In genomic region chr7:55951637-55952351, GRCh38 we compare ENCODE assay signal across 1 cellular context.
A peak's percentile ranks its signal among the peaks of the same experiment; 100 is the strongest.
TF ChIP-seq lines count a peak whose summit lies in the region.

Gene MRPS17, plus strand, starts transcription at chr7:55951877. Its CDS starts 1,319 bp downstream, at chr7:55953196.

TF ChIP-seq in K562, 482 proteins besides CTCF, POLR2A, EP300 and RAD21 (continued from another document and continues in another):
- no peak for TF ChIP-seq ZBTB40 (IDR thresholded peaks at IDR 0.05)
- TF ChIP-seq ZBTB40 (CRISPR knock-in tag; IDR thresholded peaks at IDR 0.05) = no peak
- TF ChIP-seq TBP (optimal IDR thresholded peaks at IDR 0.05; ENCODE audit: low read depth, low read length) = peak; percentile 78
- peak; percentile 96 for TF ChIP-seq ATF1 (CRISPR knock-in tag; IDR thresholded peaks at IDR 0.05)
- peak; percentile 98 for TF ChIP-seq ATF1 (tag; IDR thresholded peaks at IDR 0.05)
- peak; percentile 67; the same call in 1 of the 2 replicates for TF ChIP-seq MTA3 (IDR thresholded peaks at IDR 0.05; ENCODE audit: borderline replicate concordance)
- TF ChIP-seq ZNF253 (CRISPR knock-in tag; conservative IDR thresholded peaks at IDR 0.05) = no peak
- peak; percentile 58 for TF ChIP-seq NEUROD1 (IDR thresholded peaks at IDR 0.05; ENCODE audit: borderline replicate concordance, low read depth, low read length, partially characterized antibody)
- peak; percentile 71 for TF ChIP-seq MAZ (CRISPR knock-in tag; conservative IDR thresholded peaks at IDR 0.05 in 1 of 2, IDR thresholded peaks at IDR 0.05 in 1 of 2)
- TF ChIP-seq ZNF316 (IDR thresholded peaks at IDR 0.05) = no peak
- no peak for TF ChIP-seq DNMT1 (IDR thresholded peaks at IDR 0.05)
- peak; percentile 10 to 26; a peak in 1 of 4 replicates for TF ChIP-seq SIX5 (IDR thresholded peaks at IDR 0.05; ENCODE audit: borderline replicate concordance in 1 of 2, insufficient read depth in 1 of 2, low read depth in 1 of 2, low read length in 2 of 2)
- TF ChIP-seq ZNF707 (CRISPR knock-in tag; conservative IDR thresholded peaks at IDR 0.05) = no peak
- TF ChIP-seq KDM4B (IDR thresholded peaks at IDR 0.05; ENCODE audit: borderline replicate concordance in 2 of 2, low read depth in 1 of 2) = peak in 1 of 2 experiments; percentile 55; a peak in 1 of 4 replicates
- TF ChIP-seq FOXK2 (conservative IDR thresholded peaks at IDR 0.05 in 1 of 2, IDR thresholded peaks at IDR 0.05 in 1 of 2; ENCODE audit: low read depth in 2 of 2) = peak in 1 of 2 experiments; percentile 70; a peak in 2 of 4 replicates
- peak; percentile 34; the same call in 1 of the 2 replicates for TF ChIP-seq CREB3L1 (IDR thresholded peaks at IDR 0.05; ENCODE audit: borderline replicate concordance, low read depth)
- TF ChIP-seq ATF3 (IDR thresholded peaks at IDR 0.05) = peak; percentile 27; the same call in 1 of the 2 replicates
- TF ChIP-seq ATF3 (CRISPR knock-in tag; conservative IDR thresholded peaks at IDR 0.05) = no peak
- TF ChIP-seq PHF20 (IDR thresholded peaks at IDR 0.05; ENCODE audit: partially characterized antibody) = peak; percentile 96
- TF ChIP-seq GTF2A2 (tag; IDR thresholded peaks at IDR 0.05) = no peak
- TF ChIP-seq SMC3 (conservative IDR thresholded peaks at IDR 0.05; ENCODE audit: insufficient read depth, low read depth, low read length) = no peak
- no peak for TF ChIP-seq HNRNPL (IDR thresholded peaks at IDR 0.05; ENCODE audit: low read depth, low read length)
- TF ChIP-seq TFE3 (CRISPR knock-in tag; IDR thresholded peaks at IDR 0.05) = no peak
- no peak for TF ChIP-seq ZNF384 (IDR thresholded peaks at IDR 0.05; ENCODE audit: low read depth, low read length)
- TF ChIP-seq JUN (IDR thresholded peaks at IDR 0.05; ENCODE audit: borderline replicate concordance, low read depth, low read length) = peak; percentile 50; the same call in 1 of the 2 replicates
- peak; percentile 73; the same call in 1 of the 2 replicates for TF ChIP-seq JUN (CRISPR knock-in tag; IDR thresholded peaks at IDR 0.05; ENCODE audit: borderline replicate concordance)
- TF ChIP-seq CGGBP1 (CRISPR knock-in tag; IDR thresholded peaks at IDR 0.05) = no peak
- 0 out of 2 replicates have a peak, but pooled peaks have one; percentile 75 for TF ChIP-seq ATF6 (CRISPR knock-in tag; IDR thresholded peaks at IDR 0.05)
- 0 out of 2 replicates have a peak, but pooled peaks have one; percentile 52 for TF ChIP-seq SREBF2 (CRISPR knock-in tag; IDR thresholded peaks at IDR 0.05)
- TF ChIP-seq RFX1 (IDR thresholded peaks at IDR 0.05) = no peak
- no peak for TF ChIP-seq RREB1 (CRISPR knock-in tag; IDR thresholded peaks at IDR 0.05)
- TF ChIP-seq TBL1XR1 (IDR thresholded peaks at IDR 0.05; ENCODE audit: low read length in 2 of 2) = peak in 1 of 2 experiments; percentile 38; a peak in 1 of 4 replicates
- no peak for TF ChIP-seq NR2C2 (CRISPR knock-in tag; IDR thresholded peaks at IDR 0.05)
- 0 out of 2 replicates have a peak, but pooled peaks have one; percentile 34 for TF ChIP-seq NR2C2 (tag; IDR thresholded peaks at IDR 0.05)
- TF ChIP-seq TRIM25 (IDR thresholded peaks at IDR 0.05; ENCODE audit: borderline replicate concordance) = no peak
